18 cellular contexts compared by ENCODE assay signal in the genomic region with DNA sequence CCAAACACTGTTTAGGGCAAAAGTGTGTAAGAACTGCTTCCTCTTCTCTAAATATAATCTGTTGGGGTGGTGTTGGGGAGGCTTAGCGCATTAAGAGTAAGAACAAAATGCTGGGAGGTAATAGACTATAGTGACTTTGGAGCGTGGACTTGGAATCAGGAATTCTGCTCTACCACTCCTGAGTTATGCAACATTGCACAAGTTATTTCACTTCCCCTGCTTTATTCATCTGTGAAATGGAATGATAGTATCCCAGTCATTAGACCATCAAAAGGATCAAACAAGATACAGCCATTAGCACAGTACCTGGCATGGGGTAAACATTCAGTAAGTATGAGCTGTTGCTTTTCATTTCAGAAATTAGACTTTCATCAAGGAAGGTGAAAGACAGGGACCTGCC. TPM values are rescaled to one million over a fixed set of nuclear protein-coding genes. Genes with fewer than 3 reads are reported as not detected.
DNase-seq lines count a peak whose midpoint lies in the region; TF ChIP-seq lines count a peak whose summit lies in the region.
"Had no signal": no experiment of that assay in that cellular context is flagged by ENCODE, and none has a peak within 500 bp of the region (broad histone marks: within the 10 kb centered on the region; RNA-seq: fewer than 3 reads in every experiment).

No MANE protein-coding gene starts in this region.

- no peaks in the 10 kb centered on the region for H3K9me3 ChIP-seq in skeletal muscle tissue (ENCODE audit: control insufficient read depth in 3 of 3, low read length in 3 of 3)
- H3K9me3 ChIP-seq in effector memory CD4-positive, alpha-beta T cell (ENCODE audit: control insufficient read depth, low read length) = no peaks in the 10 kb centered on the region
- H3K9me3 ChIP-seq: HAP-1, neutrophil, SJCRH30 had no signal

- CTCF ChIA-PET in RWPE1 (lab: Yijun Ruan, JAX) = no interaction called here

- H3K27me3 ChIP-seq in skeletal muscle tissue (ENCODE audit: control insufficient read depth in 3 of 3, insufficient read depth in 3 of 3, low read length in 3 of 3) = no peaks in the 10 kb centered on the region
- no peaks in the 10 kb centered on the region for H3K27me3 ChIP-seq in effector memory CD4-positive, alpha-beta T cell (replicated peaks; ENCODE audit: control insufficient read depth, insufficient read depth, low read length, poor library complexity, severe bottlenecking)
- H3K27me3 ChIP-seq: neutrophil, SJCRH30 had no signal

- peak overlapping the region; percentile 89; the same call in 1 of the 2 replicates for H3K27ac ChIP-seq in RWPE1
- H3K27ac ChIP-seq in skeletal muscle tissue (ENCODE audit: low read depth, low read length) = peak overlapping the region; percentile 59
- H3K27ac ChIP-seq in effector memory CD4-positive, alpha-beta T cell (ENCODE audit: insufficient read depth, low read length, poor library complexity, severe bottlenecking) = no peak overlapping the region
- H3K27ac ChIP-seq: neutrophil, PC-9, SJCRH30 had no signal

- POLR2A ChIA-PET in RWPE1 (lab: Yijun Ruan, JAX; ENCODE audit: low non-redundant PET) = no interaction called here

- H3K36me3 ChIP-seq in skeletal muscle tissue (ENCODE audit: control insufficient read depth in 3 of 3, insufficient read depth in 3 of 3, low read length in 3 of 3) = no peaks in the 10 kb centered on the region
- H3K36me3 ChIP-seq in effector memory CD4-positive, alpha-beta T cell (ENCODE audit: control insufficient read depth, insufficient read depth, low read length) = no peaks in the 10 kb centered on the region
- H3K36me3 ChIP-seq: HAP-1, neutrophil, SJCRH30 had no signal

- H3K9ac ChIP-seq in skeletal muscle tissue (ENCODE audit: low read depth in 1 of 3, low read length in 3 of 3) = no peak overlapping the region

- H3K27ac Mint-ChIP-seq in HFFc6 = peak overlapping the region; percentile 29
- H3K27ac Mint-ChIP-seq: activated CD4-positive, alpha-beta T cell treated with anti-CD3 and anti-CD28 coated beads, Interleukin-2, amount 10 ng/mL, durations not matched to agents 24 days and 14 days; activated naive CD8-positive, alpha-beta T cell; CD4-positive, alpha-beta memory T cell; T-helper 1 cell treated with Interleukin-12 subunit alpha and Interleukin-12 subunit beta and Interleukin-4 antibody, amounts not matched to agents 30 μg/mL and 1 μg/mL, for 36 hours had no signal

- H3K4me1 ChIP-seq in skeletal muscle tissue (ENCODE audit: control insufficient read depth in 3 of 3, insufficient read depth in 3 of 3, low read length in 3 of 3) = peaks cover 11 to 30% (median 18%) of the 10 kb centered on the region in 3 donors
- H3K4me1 ChIP-seq in effector memory CD4-positive, alpha-beta T cell (ENCODE audit: control insufficient read depth, insufficient read depth, low read length, poor library complexity, severe bottlenecking) = no peaks in the 10 kb centered on the region
- H3K4me1 ChIP-seq: HAP-1, SJCRH30 had no signal

- H3K27me3 Mint-ChIP-seq in HFFc6 (ENCODE audit: insufficient read depth) = peaks cover 3% of the 10 kb centered on the region

- H3K4me1 Mint-ChIP-seq in HFFc6 (ENCODE audit: low read depth) = peaks cover 79% of the 10 kb centered on the region
- H3K4me1 Mint-ChIP-seq: activated CD4-positive, alpha-beta T cell treated with anti-CD3 and anti-CD28 coated beads, Interleukin-2, amount 10 ng/mL, durations not matched to agents 24 days and 14 days; CD4-positive, alpha-beta memory T cell had no signal

- DNase-seq in HFFc6 (no peak), RWPE1 (ENCODE audit: low spot score) (no peak), kidney tubule cell (ENCODE audit: low spot score) (peak; percentile 87), NCI-H2081 (lab: John Stamatoyannopoulos, UW) (no peak), NCI-H1417 (lab: John Stamatoyannopoulos, UW) (no peak)
- DNase-seq in effector memory CD4-positive, alpha-beta T cell = no peak
- DNase-seq: activated CD4-positive, alpha-beta T cell treated with anti-CD3 and anti-CD28 coated beads, Interleukin-2, amount 10 ng/mL, durations not matched to agents 24 days and 14 days; CD4-positive, alpha-beta memory T cell; NCI-H1417 treated with DMSO at 0.1 percent for 48 hours; NCI-H2107; NCI-H446 treated with DMSO at 0.1 percent for 48 hours; PC-9; SJCRH30 had no signal

- H3K4me3 Mint-ChIP-seq in HFFc6 = no peak overlapping the region
- H3K4me3 Mint-ChIP-seq: activated CD4-positive, alpha-beta T cell treated with anti-CD3 and anti-CD28 coated beads, Interleukin-2, amount 10 ng/mL, durations not matched to agents 24 days and 14 days; activated naive CD8-positive, alpha-beta T cell; CD4-positive, alpha-beta memory T cell; T-helper 1 cell treated with Interleukin-12 subunit alpha and Interleukin-12 subunit beta and Interleukin-4 antibody, amounts not matched to agents 30 μg/mL and 1 μg/mL, for 36 hours had no signal

- no peak overlapping the region for H3K4me3 ChIP-seq in skeletal muscle tissue (ENCODE audit: low read length in 3 of 3)
- no peak overlapping the region for H3K4me3 ChIP-seq in effector memory CD4-positive, alpha-beta T cell (ENCODE audit: insufficient read depth, low read depth, low read length, poor library complexity, severe bottlenecking)
- H3K4me3 ChIP-seq: HAP-1, PC-9, SJCRH30 had no signal

- TF ChIP-seq CTCF in HFFc6 (IDR thresholded peaks at IDR 0.05) (no peak), RWPE1 (conservative IDR thresholded peaks at IDR 0.05; ENCODE audit: low read depth) (no peak)

- no peaks in the 10 kb centered on the region for H3K9me3 Mint-ChIP-seq in HFFc6
- H3K9me3 Mint-ChIP-seq: activated CD4-positive, alpha-beta T cell treated with anti-CD3 and anti-CD28 coated beads, Interleukin-2, amount 10 ng/mL, durations not matched to agents 24 days and 14 days; T-helper 1 cell treated with Interleukin-12 subunit alpha and Interleukin-12 subunit beta and Interleukin-4 antibody, amounts not matched to agents 30 μg/mL and 1 μg/mL, for 36 hours had no signal

- peaks cover 59% of the 10 kb centered on the region for H3K36me3 Mint-ChIP-seq in HFFc6 (ENCODE audit: low read depth)
- H3K36me3 Mint-ChIP-seq: activated naive CD8-positive, alpha-beta T cell had no signal

RNA-seq across cellular contexts. Expression of a gene that starts 58.7 kb away (rescaled TPM):
- total RNA-seq in HFFc6 (2021; fragmentation: NEBNext Ultra II Directional; extraction: Animal tissue kit (Norgen Biotek cat#: 25700)) = 100 to 1,000 TPM; 464 to 821 (median 485) TPM
- 66.8 TPM for total RNA-seq in skeletal muscle tissue
- total RNA-seq: activated CD4-positive, alpha-beta T cell treated with anti-CD3 and anti-CD28 coated beads, Interleukin-2, amount 10 ng/mL, durations not matched to agents 24 days and 14 days; CD4-positive, alpha-beta memory T cell had no signal
